Comparison of ENCODE assay signal across 19 cellular contexts in genomic region chr12:105225505-105225904, GRCh38. TPM values are rescaled to one million over a fixed set of nuclear protein-coding genes. Genes with fewer than 3 reads are reported as not detected.
DNase-seq lines count a peak whose midpoint lies in the region; ATAC-seq and TF ChIP-seq lines count a peak whose summit lies in the region.
"Had no signal": no experiment of that assay in that cellular context is flagged by ENCODE, and none has a peak within 500 bp of the region (broad histone marks: within the 10 kb centered on the region; RNA-seq: fewer than 3 reads in every experiment).

No MANE protein-coding gene starts in this region.

- H3K36me3 ChIP-seq in MM.1S (replicated peaks; ENCODE audit: insufficient read depth, low read length) (no peaks in the 10 kb centered on the region), skeletal muscle satellite cell (ENCODE audit: insufficient read depth, low read length) (peaks cover 76% of the 10 kb centered on the region)

- peak overlapping the region; percentile 8 for H3K4me3 Mint-ChIP-seq in T-helper 2 cell treated with Interferon-gamma antibody and Interleukin-4, amounts not matched to agents 5 μg/mL and 100 μg/mL, for 36 hours
- H3K4me3 Mint-ChIP-seq: central memory CD8-positive, alpha-beta T cell had no signal

- H3K27me3 Mint-ChIP-seq in T-helper 2 cell treated with Interferon-gamma antibody and Interleukin-4, amounts not matched to agents 5 μg/mL and 100 μg/mL, for 36 hours (ENCODE audit: low read depth) = no peaks in the 10 kb centered on the region
- H3K27me3 Mint-ChIP-seq: CD4-positive, alpha-beta memory T cell; central memory CD8-positive, alpha-beta T cell had no signal

- ATAC-seq in HG03520 (IDR thresholded peaks at IDR 0.05; ENCODE audit: unreplicated experiment) (no peak), HG03196 (IDR thresholded peaks at IDR 0.05; ENCODE audit: unreplicated experiment) (no peak)

- peaks cover 48% of the 10 kb centered on the region for H3K4me1 Mint-ChIP-seq in T-helper 2 cell treated with Interferon-gamma antibody and Interleukin-4, amounts not matched to agents 5 μg/mL and 100 μg/mL, for 36 hours (ENCODE audit: low read depth)

- H3K79me2 ChIP-seq in MM.1S (ENCODE audit: low read length) = peaks cover 47% of the 10 kb centered on the region

- peak overlapping the region; percentile 86 for H3K27ac ChIP-seq in MM.1S (ENCODE audit: low read length)
- peak overlapping the region; percentile 41 for H3K27ac ChIP-seq in caudate nucleus (ENCODE audit: low read depth, low read length)

- H4K20me1 ChIP-seq in MM.1S (ENCODE audit: insufficient read depth, low read length) = no peaks in the 10 kb centered on the region

- H2AFZ ChIP-seq in MM.1S (ENCODE audit: low read length) = no peak overlapping the region

- H3K4me1 ChIP-seq in MM.1S (ENCODE audit: low read length) = peaks cover 48% of the 10 kb centered on the region
- peaks cover 60% of the 10 kb centered on the region for H3K4me1 ChIP-seq in skeletal muscle satellite cell (ENCODE audit: control insufficient read depth, insufficient read depth, low read length)

- peak overlapping the region; percentile 39 for H3K4me3 ChIP-seq in MM.1S (ENCODE audit: low read length)
- H3K4me3 ChIP-seq in skeletal muscle satellite cell (ENCODE audit: low read length) = no peak overlapping the region
- H3K4me3 ChIP-seq: esophagus squamous epithelium had no signal

- DNase-seq in T-helper 2 cell treated with Interferon-gamma antibody and Interleukin-4, amounts not matched to agents 5 μg/mL and 100 μg/mL, for 36 hours (ENCODE audit: low spot score) = no peak
- no peak for DNase-seq in T-helper 2 cell
- DNase-seq in MM.1S = peak; percentile 39
- DNase-seq in caudate nucleus (lab: John Stamatoyannopoulos, UW) = no peak
- DNase-seq in GOT3 (lab: John Stamatoyannopoulos, UW) = no peak
- DNase-seq: ACHN; activated CD4-positive, alpha-beta T cell treated with anti-CD3 and anti-CD28 coated beads for 4 hours; activated effector memory CD4-positive, alpha-beta T cell treated with anti-CD3 and anti-CD28 coated beads, Interleukin-2, amount 50 U/mL, for 16 hours; CD4-positive, alpha-beta memory T cell; DMS53; effector memory CD4-positive, alpha-beta T cell; esophagus squamous epithelium; NCI-H1105; NCI-H524 treated with DMSO at 0.1 percent for 48 hours; retina had no signal

- no peak for TF ChIP-seq CTCF in MM.1S (IDR thresholded peaks at IDR 0.05; ENCODE audit: low read length)

- H3K9me3 Mint-ChIP-seq in T-helper 2 cell treated with Interferon-gamma antibody and Interleukin-4, amounts not matched to agents 5 μg/mL and 100 μg/mL, for 36 hours = no peaks in the 10 kb centered on the region
- H3K9me3 Mint-ChIP-seq: CD4-positive, alpha-beta memory T cell; central memory CD8-positive, alpha-beta T cell had no signal

- H3K4me2 ChIP-seq in MM.1S (ENCODE audit: low read depth, low read length) (peak overlapping the region; percentile 82), skeletal muscle satellite cell (ENCODE audit: low read length) (no peak overlapping the region)

- peaks cover 45% of the 10 kb centered on the region for H3K36me3 Mint-ChIP-seq in T-helper 2 cell treated with Interferon-gamma antibody and Interleukin-4, amounts not matched to agents 5 μg/mL and 100 μg/mL, for 36 hours (ENCODE audit: low read depth)

- H3K9me3 ChIP-seq in MM.1S (replicated peaks; ENCODE audit: insufficient read depth, low read length) (no peaks in the 10 kb centered on the region), skeletal muscle satellite cell (replicated peaks; ENCODE audit: low read length) (no peaks in the 10 kb centered on the region)
- H3K9me3 ChIP-seq: esophagus squamous epithelium had no signal

- H3K27ac Mint-ChIP-seq in T-helper 2 cell treated with Interferon-gamma antibody and Interleukin-4, amounts not matched to agents 5 μg/mL and 100 μg/mL, for 36 hours = no peak overlapping the region
- H3K27ac Mint-ChIP-seq: CD4-positive, alpha-beta memory T cell had no signal

- no peaks in the 10 kb centered on the region for H3K27me3 ChIP-seq in MM.1S (replicated peaks; ENCODE audit: insufficient read depth, low read length)
- H3K27me3 ChIP-seq in skeletal muscle satellite cell (ENCODE audit: control insufficient read depth, insufficient read depth, low read length) = no peaks in the 10 kb centered on the region
- H3K27me3 ChIP-seq: esophagus squamous epithelium had no signal

- H3K9ac ChIP-seq in MM.1S (ENCODE audit: low read length) (peak overlapping the region; percentile 26; the same call in 1 of the 2 replicates), skeletal muscle satellite cell (ENCODE audit: low read depth, low read length) (peak overlapping the region; percentile 32)

- peaks cover 42% of the 10 kb centered on the region for H3F3A ChIP-seq in MM.1S (ENCODE audit: insufficient read depth, low read length)

- no peaks in the 10 kb centered on the region for H3K9me2 ChIP-seq in MM.1S (replicated peaks; ENCODE audit: insufficient read depth, low read length)

RNA-seq across cellular contexts. Expression of gene APPL2, which starts 10.5 kb away (rescaled TPM):
- 26.9 and 36.5 TPM in 2 replicates for total RNA-seq in skeletal muscle satellite cell (2012; rRNA removed)
